In the genomic region with DNA sequence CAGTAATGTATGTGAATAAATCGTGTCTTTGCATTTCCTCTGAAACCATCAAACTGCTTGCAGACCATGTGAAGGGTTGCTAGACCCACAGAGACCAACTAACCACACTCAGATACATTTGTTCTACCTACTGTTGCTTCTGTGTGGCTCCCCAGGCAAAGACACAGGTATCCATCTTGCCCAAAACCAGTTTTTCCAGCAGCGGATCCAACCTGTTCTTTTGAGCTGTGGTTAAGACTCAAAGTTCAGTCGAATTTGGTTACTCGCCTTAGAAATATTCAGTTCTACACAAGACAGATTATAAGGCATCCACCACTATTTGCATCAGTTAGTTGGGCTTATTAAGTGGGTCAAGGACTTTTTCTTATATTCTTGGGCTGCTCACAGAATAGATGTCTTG, we compare ENCODE assay signal across 17 cellular contexts.
DNase-seq lines count a peak whose midpoint lies in the region; ATAC-seq, FAIRE-seq and TF ChIP-seq lines count a peak whose summit lies in the region.
"Had no signal": no experiment of that assay in that cellular context is flagged by ENCODE, and none has a peak within 500 bp of the region (broad histone marks: within the 10 kb centered on the region; RNA-seq: fewer than 3 reads in every experiment).

No MANE protein-coding gene starts in this region.

- H3K27ac ChIP-seq in astrocyte (ENCODE audit: low read depth, low read length) (no peak overlapping the region), foreskin keratinocyte (no peak overlapping the region)
- H3K27ac ChIP-seq: 22Rv1, A549, C4-2B had no signal

- no peak overlapping the region for H3K4me3 ChIP-seq in astrocyte (ENCODE audit: insufficient read depth, low read depth, low read length)
- H3K4me3 ChIP-seq: A549, HAP-1 had no signal

- TF ChIP-seq CTCF in astrocyte (IDR thresholded peaks at IDR 0.05; ENCODE audit: insufficient read depth, low read depth, low read length) (no peak), foreskin keratinocyte (conservative IDR thresholded peaks at IDR 0.05) (no peak), type B pancreatic cell (conservative IDR thresholded peaks at IDR 0.05) (no peak), GM20000 (IDR thresholded peaks at IDR 0.05; ENCODE audit: extremely low read depth, missing control alignments) (no peak)

- no peaks in the 10 kb centered on the region for H3K79me2 ChIP-seq in astrocyte (ENCODE audit: insufficient read depth, low read length)

- no peaks in the 10 kb centered on the region for H4K20me1 ChIP-seq in astrocyte (ENCODE audit: insufficient read depth, low read length)

- H3K27ac Mint-ChIP-seq in astrocyte (ENCODE audit: unreplicated experiment) (no peak overlapping the region), type B pancreatic cell (no peak overlapping the region)
- H3K27ac Mint-ChIP-seq: CD4-positive, alpha-beta T cell had no signal

- H3K4me1 Mint-ChIP-seq in astrocyte (ENCODE audit: low read depth, unreplicated experiment) = no peaks in the 10 kb centered on the region
- H3K4me1 Mint-ChIP-seq in type B pancreatic cell (ENCODE audit: unreplicated experiment) = peaks cover 17% of the 10 kb centered on the region

- H2AFZ ChIP-seq in astrocyte (ENCODE audit: low read depth, low read length) = no peak overlapping the region

- H3K9ac ChIP-seq in astrocyte (ENCODE audit: low read length) = no peak overlapping the region

- H3K4me3 Mint-ChIP-seq in astrocyte (ENCODE audit: unreplicated experiment) (no peak overlapping the region), type B pancreatic cell (peak overlapping the region; percentile 31)
- H3K4me3 Mint-ChIP-seq: CD4-positive, alpha-beta T cell had no signal

- H3K36me3 ChIP-seq in astrocyte (ENCODE audit: insufficient read depth, low read length) = no peaks in the 10 kb centered on the region
- H3K36me3 ChIP-seq: HAP-1 had no signal

- H3K27me3 Mint-ChIP-seq in astrocyte (ENCODE audit: low read depth, unreplicated experiment) = no peaks in the 10 kb centered on the region
- H3K27me3 Mint-ChIP-seq in type B pancreatic cell = no peaks in the 10 kb centered on the region
- H3K27me3 Mint-ChIP-seq: CD4-positive, alpha-beta T cell had no signal

- peak; percentile 21 for ATAC-seq in foreskin keratinocyte
- ATAC-seq: A549 had no signal

- H3K27me3 ChIP-seq in astrocyte (ENCODE audit: insufficient read depth, low read length) (no peaks in the 10 kb centered on the region), foreskin keratinocyte (no peaks in the 10 kb centered on the region)

- H3K4me1 ChIP-seq in astrocyte (ENCODE audit: insufficient read depth, low read length) (no peaks in the 10 kb centered on the region), foreskin keratinocyte (no peaks in the 10 kb centered on the region)
- H3K4me1 ChIP-seq: A549 had no signal

- FAIRE-seq in astrocyte (lab: Jason Lieb, UNC) = no peak
- FAIRE-seq: A549, GM12892, GM18507 had no signal

- no peak overlapping the region for H3K4me2 ChIP-seq in astrocyte (ENCODE audit: low read length)
- H3K4me2 ChIP-seq: A549 had no signal

- DNase-seq in DMS53 (lab: John Stamatoyannopoulos, UW) = peak; percentile 2
- DNase-seq in DMS53 treated with DMSO at 0.1 percent for 48 hours (lab: John Stamatoyannopoulos, UW; ENCODE audit: unreplicated experiment) = no peak
- peak; percentile 26 for DNase-seq in astrocyte (ENCODE audit: low read depth)
- peak in 1 of 2 donors; percentile 14 for DNase-seq in foreskin keratinocyte
- no peak for DNase-seq in type B pancreatic cell (ENCODE audit: extremely low spot score, unreplicated experiment)
- DNase-seq in NCI-H510A (lab: John Stamatoyannopoulos, UW) = no peak
- DNase-seq in NCI-H187 treated with DMSO at 0.1 percent for 48 hours (lab: John Stamatoyannopoulos, UW) = no peak
- DNase-seq in GM20000 (ENCODE audit: low spot score) = no peak
- DNase-seq: AML-193; CD4-positive, alpha-beta T cell; GDM1 had no signal

- H3K9me3 ChIP-seq in astrocyte (ENCODE audit: insufficient read depth, low read depth, low read length) = no peaks in the 10 kb centered on the region
- H3K9me3 ChIP-seq: A549, HAP-1 had no signal

- H3K36me3 Mint-ChIP-seq in astrocyte (ENCODE audit: low read depth, unreplicated experiment) = no peaks in the 10 kb centered on the region
- no peaks in the 10 kb centered on the region for H3K36me3 Mint-ChIP-seq in type B pancreatic cell

- H3K9me3 Mint-ChIP-seq in astrocyte (ENCODE audit: unreplicated experiment) (no peaks in the 10 kb centered on the region), type B pancreatic cell (no peaks in the 10 kb centered on the region)
- H3K9me3 Mint-ChIP-seq: CD4-positive, alpha-beta T cell had no signal

Comparison
In these comparisons a context has a peak if more than half of its experiments do, and no peak if none do; other contexts are left out.
1. DNase-seq: peak in DMS53 (single experiment) and astrocyte (single experiment); none in DMS53 treated with DMSO at 0.1 percent for 48 hours (single experiment), type B pancreatic cell (single experiment), NCI-H510A (single experiment), NCI-H187 treated with DMSO at 0.1 percent for 48 hours (single experiment) and GM20000 (single experiment).